ENCODE assay signal across 23 cellular contexts in genomic region chr9:79661926-79662552, GRCh38.
DNase-seq lines count a peak whose midpoint lies in the region; FAIRE-seq and TF ChIP-seq lines count a peak whose summit lies in the region.
"Had no signal": no experiment of that assay in that cellular context is flagged by ENCODE, and none has a peak within 500 bp of the region (broad histone marks: within the 10 kb centered on the region; RNA-seq: fewer than 3 reads in every experiment).

No MANE protein-coding gene starts in this region.

- TF ChIP-seq CTCF in neural progenitor cell (IDR thresholded peaks at IDR 0.05) (no peak), tibial artery (IDR thresholded peaks at IDR 0.05) (no peak)

- peaks cover 0 to 3% (median 0%) of the 10 kb centered on the region in 8 donors for H3K9me3 Mint-ChIP-seq in CD4-positive, alpha-beta memory T cell
- no peaks in the 10 kb centered on the region for H3K9me3 Mint-ChIP-seq in neural progenitor cell

- H3K4me1 Mint-ChIP-seq in CD4-positive, alpha-beta memory T cell: peaks cover 32 to 68% (median 43%) of the 10 kb centered on the region in 4 donors
- H3K4me1 Mint-ChIP-seq in neural progenitor cell: peaks cover 88% of the 10 kb centered on the region

- H3K36me3 Mint-ChIP-seq in CD4-positive, alpha-beta memory T cell: peaks cover 22 to 23% of the 10 kb centered on the region in 2 donors
- peaks cover 17% of the 10 kb centered on the region for H3K36me3 Mint-ChIP-seq in neural progenitor cell

- no peaks in the 10 kb centered on the region for H3K27me3 ChIP-seq in CD4-positive, alpha-beta memory T cell (ENCODE audit: insufficient read depth, low read length)
- H3K27me3 ChIP-seq in neural progenitor cell (no peaks in the 10 kb centered on the region), tibial artery (no peaks in the 10 kb centered on the region)
- H3K27me3 ChIP-seq: esophagus squamous epithelium, ovary, testis had no signal

- H3K4me1 ChIP-seq in CD4-positive, alpha-beta memory T cell (ENCODE audit: insufficient read depth, low read length): peaks cover 21% of the 10 kb centered on the region
- peaks cover 92% of the 10 kb centered on the region for H3K4me1 ChIP-seq in neural progenitor cell
- peaks cover 0 to 39% (median 6%) of the 10 kb centered on the region in 4 donors for H3K4me1 ChIP-seq in tibial artery

- H3K4me3 Mint-ChIP-seq in CD4-positive, alpha-beta memory T cell: peak overlapping the region in 6 of 8 donors; percentile 38 to 61 (median 52)
- peak overlapping the region; percentile 82 for H3K4me3 Mint-ChIP-seq in neural progenitor cell
- H3K4me3 Mint-ChIP-seq: B cell had no signal

- no peaks in the 10 kb centered on the region for H3K27me3 Mint-ChIP-seq in CD4-positive, alpha-beta memory T cell
- H3K27me3 Mint-ChIP-seq in neural progenitor cell (ENCODE audit: insufficient read depth, low read depth): no peaks in the 10 kb centered on the region
- H3K27me3 Mint-ChIP-seq: B cell had no signal

- H3K4me2 ChIP-seq in neural progenitor cell: peak overlapping the region; percentile 74

- H4K20me1 ChIP-seq in neural progenitor cell (ENCODE audit: low read depth): peaks cover 68% of the 10 kb centered on the region

- peak; percentile 99 for FAIRE-seq in endometrium (lab: Jason Lieb, UNC)
- FAIRE-seq: RCC 7860 had no signal

- H3K9ac ChIP-seq in neural progenitor cell: no peak overlapping the region

- POLR2A ChIA-PET in CD4-positive, alpha-beta memory T cell (lab: Charles Lee; ENCODE audit: partially characterized antibody): interaction anchor here (1.0 to 1.7 kb wide), 3 partner anchors 21 to 90 kb away, joined by 3 to 4 read pairs (median 3); partner anchors contain the start of gene TLE4

- no peak overlapping the region for H3K4me3 ChIP-seq in CD4-positive, alpha-beta memory T cell (ENCODE audit: low read length in 2 of 2)
- peak overlapping the region; percentile 39 for H3K4me3 ChIP-seq in neural progenitor cell
- no peak overlapping the region for H3K4me3 ChIP-seq in tibial artery
- H3K4me3 ChIP-seq: esophagus squamous epithelium, ovary, testis had no signal

- H3F3A ChIP-seq in neural progenitor cell (ENCODE audit: low read depth): peaks cover 68% of the 10 kb centered on the region

- intact Hi-C loops in CD4-positive, alpha-beta memory T cell (cut with micrococcal nuclease): loop anchor here (2.0 kb wide), 1 partner anchor 91 kb away; the partner anchor contains the start of gene TLE4
- intact Hi-C loops in tibial artery (cut with DNase I; ENCODE audit: low total_unique reads): no loop called here

- CTCF ChIA-PET in CD4-positive, alpha-beta memory T cell (lab: Charles Lee; ENCODE audit: partially characterized antibody): interaction anchor here (0.7 kb wide), 1 partner anchor 70 kb away, joined by 3 read pairs; no protein-coding TSS in a partner anchor

- H3K9me3 ChIP-seq in CD4-positive, alpha-beta memory T cell (ENCODE audit: control insufficient read depth in 1 of 2, low read length in 2 of 2): no peaks in the 10 kb centered on the region
- H3K9me3 ChIP-seq in neural progenitor cell (ENCODE audit: low read depth): no peaks in the 10 kb centered on the region
- H3K9me3 ChIP-seq in tibial artery: no peaks in the 10 kb centered on the region
- H3K9me3 ChIP-seq: esophagus squamous epithelium, ovary, testis had no signal

- DNase-seq in CD4-positive, alpha-beta memory T cell: peak in 1 of 5 donors; percentile 47
- peak; percentile 57 for DNase-seq in NCI-H82 (lab: John Stamatoyannopoulos, UW)
- peak; percentile 43 for DNase-seq in neural progenitor cell (ENCODE audit: low spot score)
- no peak for DNase-seq in ureter (ENCODE audit: low spot score)
- DNase-seq in tibial artery: no peak
- no peak for DNase-seq in NCI-H526 (lab: John Stamatoyannopoulos, UW)
- no peak for DNase-seq in epidermal melanocyte (ENCODE audit: insufficient read length, low spot score)
- DNase-seq: activated CD4-positive, alpha-beta T cell treated with anti-CD3 and anti-CD28 coated beads for 1 hour; activated CD8-positive, alpha-beta memory T cell treated with anti-CD3 and anti-CD28 coated beads, Interleukin-2, amount 50 U/mL, for 48 hours; DMS79 treated with DMSO at 0.1 percent for 48 hours; esophagus squamous epithelium; Kasumi-1; left ventricle myocardium superior; NCI-H146; NCI-H774; ovary; stimulated activated CD4-positive, alpha-beta T cell treated with anti-CD3 and anti-CD28 coated beads, Interleukin-12 subunit alpha, Interleukin-12 subunit beta, amount 100 ng/mL, for 4 hours; T-helper 1 cell; testis had no signal

- peak overlapping the region; percentile 50 to 93 (median 72) for H3K27ac Mint-ChIP-seq in CD4-positive, alpha-beta memory T cell
- H3K27ac Mint-ChIP-seq in neural progenitor cell: peak overlapping the region; percentile 100
- H3K27ac Mint-ChIP-seq: B cell had no signal

- peaks cover 94% of the 10 kb centered on the region for H3K79me2 ChIP-seq in neural progenitor cell (ENCODE audit: low read depth)

- no peak overlapping the region for H2AFZ ChIP-seq in neural progenitor cell (replicated peaks)

- no peaks in the 10 kb centered on the region for H3K36me3 ChIP-seq in CD4-positive, alpha-beta memory T cell (ENCODE audit: insufficient read depth, low read length)
- H3K36me3 ChIP-seq in neural progenitor cell: peaks cover 5% of the 10 kb centered on the region
- no peaks in the 10 kb centered on the region for H3K36me3 ChIP-seq in tibial artery
- H3K36me3 ChIP-seq: ovary had no signal

- no peak overlapping the region for H3K27ac ChIP-seq in CD4-positive, alpha-beta memory T cell (ENCODE audit: low read depth, low read length)
- H3K27ac ChIP-seq in neural progenitor cell: peak overlapping the region; percentile 97
- H3K27ac ChIP-seq in tibial artery: peak overlapping the region in 1 of 2 donors; percentile 29
- H3K27ac ChIP-seq: HL-60, ovary, testis had no signal

Comparison
In these comparisons a context has a peak if more than half of its experiments do, and no peak if none do; other contexts are left out.
1. DNase-seq: peak in NCI-H82 (single experiment) and neural progenitor cell (single experiment); none in ureter (single experiment), tibial artery (0 of 2), NCI-H526 (0 of 2) and epidermal melanocyte (single experiment).